ENCODE assay signal across 8 cellular contexts in the genomic region with DNA sequence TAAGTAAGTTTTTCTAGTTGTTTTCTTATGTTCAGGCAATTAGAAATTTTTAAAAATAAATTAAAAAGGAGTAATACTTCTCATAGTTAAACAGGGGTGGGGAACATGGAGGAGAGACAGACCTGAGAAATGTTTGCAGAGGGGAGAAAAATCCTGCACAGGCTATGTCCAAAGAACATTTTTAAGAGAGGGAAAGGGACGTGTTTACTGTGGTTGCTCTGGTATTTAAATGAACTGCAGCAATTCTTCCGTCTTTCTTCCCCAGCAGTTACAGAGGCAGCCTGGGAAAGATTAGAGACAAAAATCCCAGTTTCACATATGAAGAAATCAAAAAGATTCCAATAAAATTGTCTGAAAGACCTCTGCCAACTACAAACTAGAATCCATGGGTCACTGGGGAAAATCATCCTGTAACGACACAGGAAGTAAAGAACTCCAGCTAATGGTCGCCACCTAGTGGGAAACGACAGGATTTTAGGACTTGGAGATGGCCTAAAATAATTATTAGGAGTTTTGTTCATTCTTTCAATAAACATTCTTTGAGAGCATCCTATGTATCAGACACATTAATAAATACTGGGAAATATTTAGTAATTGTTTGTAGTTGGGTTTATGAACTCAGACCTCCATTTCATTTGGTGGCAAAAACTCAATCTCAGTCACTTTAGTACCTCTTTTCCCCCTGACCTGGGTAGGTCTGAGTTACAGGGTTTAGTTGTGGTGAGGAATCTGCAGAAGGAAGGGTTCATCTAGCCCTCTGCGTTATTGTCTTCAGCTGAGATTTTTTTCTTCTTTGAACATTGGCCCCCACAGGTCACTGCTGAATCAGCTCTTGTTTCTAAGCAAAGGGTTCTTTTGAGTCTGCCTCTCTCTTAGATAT.
DNase-seq lines count a peak whose midpoint lies in the region; ATAC-seq and TF ChIP-seq lines count a peak whose summit lies in the region.

No MANE protein-coding gene starts in this region.

- CTCF ChIA-PET in activated CD4-positive, alpha-beta T cell treated with anti-CD3 and anti-CD28 coated beads for 36 hours (lab: Charles Lee) = interaction anchor here (0.6 to 4.4 kb wide), 11 partner anchors 12 to 1774 kb away, joined by 3 to 58 read pairs (median 3); no protein-coding TSS in a partner anchor

- POLR2A ChIA-PET in activated CD4-positive, alpha-beta T cell treated with anti-CD3 and anti-CD28 coated beads for 36 hours (lab: Charles Lee) = no interaction called here

- H3K4me1 ChIP-seq in ascending aorta (no peaks in the 10 kb centered on the region), sigmoid colon (peaks cover 0 to 29% (median 20%) of the 10 kb centered on the region in 4 donors)

- no peak overlapping the region for H3K4me3 Mint-ChIP-seq in activated CD4-positive, alpha-beta T cell treated with anti-CD3 and anti-CD28 coated beads for 36 hours

- WGBS in sigmoid colon, 2 donors = 10% methylated on average over 6 of the region's 6 CpGs

- H3K27ac ChIP-seq in ascending aorta (no peak overlapping the region), sigmoid colon (no peak overlapping the region)

- no peak for TF ChIP-seq POLR2A in sigmoid colon (IDR thresholded peaks at IDR 0.05)

- TF ChIP-seq EP300 in sigmoid colon (IDR thresholded peaks at IDR 0.05) = no peak

- H3K9me3 ChIP-seq in ascending aorta (no peaks in the 10 kb centered on the region), sigmoid colon (no peaks in the 10 kb centered on the region)

- H3K27me3 ChIP-seq in ascending aorta (no peaks in the 10 kb centered on the region), sigmoid colon (no peaks in the 10 kb centered on the region)

- H3K4me3 ChIP-seq in ascending aorta (no peak overlapping the region), sigmoid colon (no peak overlapping the region)

- no peaks in the 10 kb centered on the region for H3K36me3 Mint-ChIP-seq in activated CD4-positive, alpha-beta T cell treated with anti-CD3 and anti-CD28 coated beads for 36 hours (ENCODE audit: low read depth)

- H3K4me1 Mint-ChIP-seq in activated CD4-positive, alpha-beta T cell treated with anti-CD3 and anti-CD28 coated beads for 36 hours = no peaks in the 10 kb centered on the region

- peak; percentile 42 for ATAC-seq in activated CD4-positive, alpha-beta T cell treated with anti-CD3 and anti-CD28 coated beads for 36 hours
- ATAC-seq in GM21367 (IDR thresholded peaks at IDR 0.05; ENCODE audit: unreplicated experiment) = peak; percentile 80
- ATAC-seq in HG03558 (IDR thresholded peaks at IDR 0.05; ENCODE audit: extremely low read depth, unreplicated experiment) = peak; percentile 49

- no peak overlapping the region for H3K27ac Mint-ChIP-seq in activated CD4-positive, alpha-beta T cell treated with anti-CD3 and anti-CD28 coated beads for 36 hours

- no peaks in the 10 kb centered on the region for H3K9me3 Mint-ChIP-seq in activated CD4-positive, alpha-beta T cell treated with anti-CD3 and anti-CD28 coated beads for 36 hours (ENCODE audit: low read depth)

- no peaks in the 10 kb centered on the region for H3K36me3 ChIP-seq in ascending aorta
- H3K36me3 ChIP-seq in sigmoid colon = no peaks in the 10 kb centered on the region

- DNase-seq in activated CD4-positive, alpha-beta T cell treated with anti-CD3 and anti-CD28 coated beads for 36 hours = peak; percentile 56
- DNase-seq in activated CD4-positive, alpha-beta T cell treated with anti-CD3 and anti-CD28 coated beads, Interleukin-2, amount 50 U/mL, for 4 hours = no peak
- peak; percentile 15 for DNase-seq in NCI-H526 treated with DMSO at 0.1 percent for 48 hours (lab: John Stamatoyannopoulos, UW)
- DNase-seq in ascending aorta (ENCODE audit: low spot score in 2 of 2) = peak in 1 of 2 donors; percentile 77
- DNase-seq in hippocampal formation (lab: John Stamatoyannopoulos, UW) = peak; percentile 69 to 71
- DNase-seq in sigmoid colon = peak; percentile 69

- no peaks in the 10 kb centered on the region for H3K27me3 Mint-ChIP-seq in activated CD4-positive, alpha-beta T cell treated with anti-CD3 and anti-CD28 coated beads for 36 hours

- TF ChIP-seq CTCF in ascending aorta (IDR thresholded peaks at IDR 0.05) = peak; percentile 71 to 84 (median 75)
- peak; percentile 56 to 88 (median 72) for TF ChIP-seq CTCF in sigmoid colon (IDR thresholded peaks at IDR 0.05)

- intact Hi-C loops in activated CD4-positive, alpha-beta T cell treated with anti-CD3 and anti-CD28 coated beads for 36 hours (cut with DNase I, micrococcal nuclease) = loop anchor here (1.0 to 10.0 kb wide), 2 partner anchors 118 to 241 kb away; no protein-coding TSS in a partner anchor
- intact Hi-C loops in ascending aorta (cut with DNase I) = loop anchor here (1.0 to 2.0 kb wide), 2 partner anchors 71 to 118 kb away; a partner anchor contains a TSS
- intact Hi-C loops in sigmoid colon (cut with DNase I) = loop anchor here (1.0 to 10.0 kb wide), 2 partner anchors 118 to 431 kb away; a partner anchor contains a TSS

Comparison
In these comparisons a context has a peak if more than half of its experiments do, and no peak if none do; other contexts are left out.
1. DNase-seq: peak in activated CD4-positive, alpha-beta T cell treated with anti-CD3 and anti-CD28 coated beads for 36 hours (single experiment), NCI-H526 treated with DMSO at 0.1 percent for 48 hours (single experiment), hippocampal formation (2 of 2) and sigmoid colon (single experiment); none in activated CD4-positive, alpha-beta T cell treated with anti-CD3 and anti-CD28 coated beads, Interleukin-2, amount 50 U/mL, for 4 hours (0 of 2).
2. Peak in every context shown above with its lines, with median percentiles within 50 percentile points of each other: ATAC-seq.